In genomic region chr4:120839624-120839973, GRCh38 we compare ENCODE assay signal across 19 cellular contexts.
DNase-seq lines count a peak whose midpoint lies in the region; ATAC-seq and TF ChIP-seq lines count a peak whose summit lies in the region.
"Had no signal": no experiment of that assay in that cellular context is flagged by ENCODE, and none has a peak within 500 bp of the region (broad histone marks: within the 10 kb centered on the region; RNA-seq: fewer than 3 reads in every experiment).

No MANE protein-coding gene starts in this region.

- peaks cover 11% of the 10 kb centered on the region for H3K36me3 Mint-ChIP-seq in mesothelial cell of epicardium
- H3K36me3 Mint-ChIP-seq: CD8-positive, alpha-beta T cell had no signal

- ATAC-seq in HG03175 (IDR thresholded peaks at IDR 0.05; ENCODE audit: unreplicated experiment) = no peak
- ATAC-seq: A549; CD8-positive, alpha-beta T cell had no signal

- no peaks in the 10 kb centered on the region for H3K27me3 Mint-ChIP-seq in mesothelial cell of epicardium (ENCODE audit: low read depth)
- H3K27me3 Mint-ChIP-seq: B cell had no signal

- peaks cover 0 to 13% (median 0%) of the 10 kb centered on the region in 4 donors for H3K4me1 ChIP-seq in transverse colon
- H3K4me1 ChIP-seq: A549; BLaER1 treated with 17β-estradiol and CSF1 and Interleukin-3, amounts not matched to agents 10 nM and 100 nM had no signal

- peaks cover 10% of the 10 kb centered on the region for H3K9me3 Mint-ChIP-seq in mesothelial cell of epicardium

- peak; percentile 0 for DNase-seq in activated gamma-delta T cell (lab: John Stamatoyannopoulos, UW)
- DNase-seq in activated gamma-delta T cell treated with Interleukin-2 at 50 U/mL for 16 hours = no peak
- peak; percentile 7 for DNase-seq in Ammon's horn (ENCODE audit: low spot score)
- no peak for DNase-seq in mesothelial cell of epicardium (ENCODE audit: low spot score in 2 of 2, unreplicated experiment in 2 of 2)
- DNase-seq in posterior vena cava (ENCODE audit: low spot score) = peak; percentile 68
- no peak for DNase-seq in NCI-H2196 (lab: John Stamatoyannopoulos, UW; ENCODE audit: unreplicated experiment)
- DNase-seq in transverse colon = no peak
- DNase-seq: Calu3; CD8-positive, alpha-beta T cell; DMS79 treated with DMSO at 0.1 percent for 48 hours; GF-D8; GOT3; H9 had no signal

- no peak for TF ChIP-seq POLR2A in transverse colon (IDR thresholded peaks at IDR 0.05)

- H3K4me3 Mint-ChIP-seq in mesothelial cell of epicardium = no peak overlapping the region
- H3K4me3 Mint-ChIP-seq: B cell; CD8-positive, alpha-beta T cell; H9 had no signal

- no peaks in the 10 kb centered on the region for H3K36me3 ChIP-seq in transverse colon
- H3K36me3 ChIP-seq: BLaER1 treated with 17β-estradiol and CSF1 and Interleukin-3, amounts not matched to agents 10 nM and 100 nM had no signal

- in situ Hi-C loops in transverse colon (cut with MboI; ENCODE audit: low pct_ligation_motif_present in 1 of 4, low pct_unique_long_range_greater_than_20kb in 1 of 4, low sequenced_read_pairs in 3 of 4) = no loop called here

- no peak overlapping the region for H3K27ac ChIP-seq in transverse colon
- H3K27ac ChIP-seq: 22Rv1; A549; BLaER1 treated with 17β-estradiol and CSF1 and Interleukin-3, amounts not matched to agents 10 nM and 100 nM; HL-60 had no signal

- peaks cover 32% of the 10 kb centered on the region for H3K4me1 Mint-ChIP-seq in mesothelial cell of epicardium
- H3K4me1 Mint-ChIP-seq: B cell had no signal

- H3K4me3 ChIP-seq in transverse colon = no peak overlapping the region
- H3K4me3 ChIP-seq: A549; BLaER1 treated with 17β-estradiol and CSF1 and Interleukin-3, amounts not matched to agents 10 nM and 100 nM had no signal

- H3K9me3 ChIP-seq in transverse colon = no peaks in the 10 kb centered on the region
- H3K9me3 ChIP-seq: A549 had no signal

- no peak for TF ChIP-seq CTCF in mesothelial cell of epicardium (IDR thresholded peaks at IDR 0.05; ENCODE audit: unreplicated experiment)
- TF ChIP-seq CTCF in transverse colon (IDR thresholded peaks at IDR 0.05) = no peak

- intact Hi-C loops in posterior vena cava (cut with DNase I) (no loop called here), transverse colon (cut with DNase I; ENCODE audit: low total_unique reads) (no loop called here)

- H3K27me3 ChIP-seq in transverse colon = no peaks in the 10 kb centered on the region
- H3K27me3 ChIP-seq: BLaER1 treated with 17β-estradiol and CSF1 and Interleukin-3, amounts not matched to agents 10 nM and 100 nM had no signal

- no peak for TF ChIP-seq EP300 in transverse colon (IDR thresholded peaks at IDR 0.05; ENCODE audit: low read depth)

- peak overlapping the region; percentile 75 for H3K27ac Mint-ChIP-seq in mesothelial cell of epicardium
- H3K27ac Mint-ChIP-seq: B cell; CD8-positive, alpha-beta T cell had no signal

- WGBS in transverse colon (ENCODE audit: low coverage in 1 of 2), 2 donors = 94% methylated on average over 7 of the region's 7 CpGs; no CpG with 5 or more reads in 1 of the 2 donors

Comparison
In these comparisons a context has a peak if more than half of its experiments do, and no peak if none do; other contexts are left out.
1. DNase-seq: peak in activated gamma-delta T cell (single experiment), Ammon's horn (single experiment) and posterior vena cava (single experiment); none in activated gamma-delta T cell treated with Interleukin-2 at 50 U/mL for 16 hours (single experiment), mesothelial cell of epicardium (0 of 2), NCI-H2196 (single experiment) and transverse colon (single experiment).